1 cellular context compared by ENCODE assay signal in the genomic region with DNA sequence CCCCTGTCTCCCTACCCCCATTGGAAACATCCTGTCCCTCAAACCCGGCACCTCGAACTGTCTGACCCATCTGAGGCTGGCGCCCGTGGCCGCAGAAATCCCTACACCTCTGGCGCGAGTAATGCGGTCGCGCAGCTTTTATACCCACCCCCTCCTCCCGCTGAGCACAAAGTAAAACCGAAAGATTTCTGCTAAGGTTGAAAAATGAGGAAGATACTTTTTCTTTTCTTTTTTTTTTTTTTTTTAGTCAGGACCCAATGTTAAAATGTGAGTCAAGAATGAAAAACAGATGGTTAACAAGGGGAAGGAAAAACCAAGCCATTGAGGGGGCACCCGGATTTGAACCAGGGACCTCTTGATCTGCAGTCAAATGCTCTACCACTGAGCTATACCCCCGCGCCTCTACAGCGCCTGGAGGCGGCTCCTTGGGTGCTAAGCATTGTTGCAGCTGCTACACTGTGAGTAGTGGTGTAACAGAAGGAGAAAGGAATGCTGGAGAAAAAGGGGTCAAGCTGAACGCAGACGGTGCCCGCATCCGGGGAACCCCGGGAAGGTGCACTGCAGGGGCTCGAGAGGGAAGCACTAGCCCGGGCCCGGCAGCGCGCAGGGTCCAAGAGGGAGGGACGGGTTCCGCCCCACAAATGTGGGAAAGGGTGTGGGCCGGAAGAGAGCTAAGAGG.
A peak's percentile ranks its signal among the peaks of the same experiment; 100 is the strongest.
TF ChIP-seq lines count a peak whose summit lies in the region.

No MANE protein-coding gene starts in this region.

TF ChIP-seq in K562, 482 proteins besides CTCF, POLR2A, EP300 and RAD21 (continued from another document and continues in another):
- peak; percentile 64; the same call in 1 of the 2 replicates for TF ChIP-seq TFAP4 (CRISPR knock-in tag; IDR thresholded peaks at IDR 0.05; ENCODE audit: borderline replicate concordance)
- peak; percentile 66; the same call in 1 of the 2 replicates for TF ChIP-seq NFIC (IDR thresholded peaks at IDR 0.05)
- peak; percentile 55; the same call in 1 of the 2 replicates for TF ChIP-seq ZBTB2 (IDR thresholded peaks at IDR 0.05)
- no peak for TF ChIP-seq ZNF311 (CRISPR knock-in tag; IDR thresholded peaks at IDR 0.05)
- TF ChIP-seq SMAD4 (CRISPR knock-in tag; conservative IDR thresholded peaks at IDR 0.05): 0 out of 2 replicates have a peak, but pooled peaks have one; percentile 32
- TF ChIP-seq SOX6 (IDR thresholded peaks at IDR 0.05): peak; percentile 62
- TF ChIP-seq HIVEP1 (CRISPR knock-in tag; IDR thresholded peaks at IDR 0.05): 0 out of 2 replicates have a peak, but pooled peaks have one; percentile 29
- TF ChIP-seq ZNF197 (CRISPR knock-in tag; IDR thresholded peaks at IDR 0.05; ENCODE audit: low read depth): peak; percentile 20
- peak; percentile 10; the same call in 1 of the 2 replicates for TF ChIP-seq NCOR1 (IDR thresholded peaks at IDR 0.05)
- TF ChIP-seq, protein P1, sequence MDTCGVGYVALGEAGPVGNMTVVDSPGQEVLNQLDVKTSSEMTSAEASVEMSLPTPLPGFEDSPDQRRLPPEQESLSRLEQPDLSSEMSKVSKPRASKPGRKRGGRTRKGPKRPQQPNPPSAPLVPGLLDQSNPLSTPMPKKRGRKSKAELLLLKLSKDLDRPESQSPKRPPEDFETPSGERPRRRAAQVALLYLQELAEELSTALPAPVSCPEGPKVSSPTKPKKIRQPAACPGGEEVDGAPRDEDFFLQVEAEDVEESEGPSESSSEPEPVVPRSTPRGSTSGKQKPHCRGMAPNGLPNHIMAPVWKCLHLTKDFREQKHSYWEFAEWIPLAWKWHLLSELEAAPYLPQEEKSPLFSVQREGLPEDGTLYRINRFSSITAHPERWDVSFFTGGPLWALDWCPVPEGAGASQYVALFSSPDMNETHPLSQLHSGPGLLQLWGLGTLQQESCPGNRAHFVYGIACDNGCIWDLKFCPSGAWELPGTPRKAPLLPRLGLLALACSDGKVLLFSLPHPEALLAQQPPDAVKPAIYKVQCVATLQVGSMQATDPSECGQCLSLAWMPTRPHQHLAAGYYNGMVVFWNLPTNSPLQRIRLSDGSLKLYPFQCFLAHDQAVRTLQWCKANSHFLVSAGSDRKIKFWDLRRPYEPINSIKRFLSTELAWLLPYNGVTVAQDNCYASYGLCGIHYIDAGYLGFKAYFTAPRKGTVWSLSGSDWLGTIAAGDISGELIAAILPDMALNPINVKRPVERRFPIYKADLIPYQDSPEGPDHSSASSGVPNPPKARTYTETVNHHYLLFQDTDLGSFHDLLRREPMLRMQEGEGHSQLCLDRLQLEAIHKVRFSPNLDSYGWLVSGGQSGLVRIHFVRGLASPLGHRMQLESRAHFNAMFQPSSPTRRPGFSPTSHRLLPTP (IDR thresholded peaks at IDR 0.05; ENCODE audit: borderline replicate concordance, extremely low read depth, insufficient read length): peak; percentile 95
- TF ChIP-seq, protein P2, sequence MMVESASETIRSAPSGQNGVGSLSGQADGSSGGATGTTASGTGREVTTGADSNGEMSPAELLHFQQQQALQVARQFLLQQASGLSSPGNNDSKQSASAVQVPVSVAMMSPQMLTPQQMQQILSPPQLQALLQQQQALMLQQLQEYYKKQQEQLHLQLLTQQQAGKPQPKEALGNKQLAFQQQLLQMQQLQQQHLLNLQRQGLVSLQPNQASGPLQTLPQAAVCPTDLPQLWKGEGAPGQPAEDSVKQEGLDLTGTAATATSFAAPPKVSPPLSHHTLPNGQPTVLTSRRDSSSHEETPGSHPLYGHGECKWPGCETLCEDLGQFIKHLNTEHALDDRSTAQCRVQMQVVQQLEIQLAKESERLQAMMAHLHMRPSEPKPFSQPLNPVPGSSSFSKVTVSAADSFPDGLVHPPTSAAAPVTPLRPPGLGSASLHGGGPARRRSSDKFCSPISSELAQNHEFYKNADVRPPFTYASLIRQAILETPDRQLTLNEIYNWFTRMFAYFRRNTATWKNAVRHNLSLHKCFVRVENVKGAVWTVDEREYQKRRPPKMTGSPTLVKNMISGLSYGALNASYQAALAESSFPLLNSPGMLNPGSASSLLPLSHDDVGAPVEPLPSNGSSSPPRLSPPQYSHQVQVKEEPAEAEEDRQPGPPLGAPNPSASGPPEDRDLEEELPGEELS (CRISPR knock-in tag; IDR thresholded peaks at IDR 0.05; ENCODE audit: borderline replicate concordance): no peak
- peak; percentile 57 for TF ChIP-seq BRF1 (IDR thresholded peaks at IDR 0.05; ENCODE audit: borderline replicate concordance, extremely low read depth, insufficient read length)
- no peak for TF ChIP-seq CBFA2T3 (IDR thresholded peaks at IDR 0.05)
- TF ChIP-seq FOXK2 (conservative IDR thresholded peaks at IDR 0.05 in 1 of 2, IDR thresholded peaks at IDR 0.05 in 1 of 2; ENCODE audit: low read depth in 2 of 2): peak in 1 of 2 experiments; percentile 28; a peak in 1 of 4 replicates
- TF ChIP-seq SREBF2 (CRISPR knock-in tag; IDR thresholded peaks at IDR 0.05): 0 out of 2 replicates have a peak, but pooled peaks have one; percentile 13
- TF ChIP-seq SMAD2 (IDR thresholded peaks at IDR 0.05; ENCODE audit: low read depth, low read length): no peak
- TF ChIP-seq CEBPG (CRISPR knock-in tag; IDR thresholded peaks at IDR 0.05): peak; percentile 16; the same call in 1 of the 2 replicates
- peak in 1 of 2 experiments; percentile 57; a peak in 2 of 4 replicates for TF ChIP-seq CEBPG (tag; conservative IDR thresholded peaks at IDR 0.05 in 1 of 2, IDR thresholded peaks at IDR 0.05 in 1 of 2)
- TF ChIP-seq CC2D1A (IDR thresholded peaks at IDR 0.05): peak; percentile 88; the same call in 1 of the 2 replicates
- peak; percentile 93 for TF ChIP-seq NBN (IDR thresholded peaks at IDR 0.05; ENCODE audit: low read depth)
- no peak for TF ChIP-seq PHB2 (IDR thresholded peaks at IDR 0.05; ENCODE audit: low read depth)
- TF ChIP-seq BDP1 (IDR thresholded peaks at IDR 0.05; ENCODE audit: insufficient read depth, insufficient read length): peak; percentile 74
- 0 out of 2 replicates have a peak, but pooled peaks have one; percentile 5 for TF ChIP-seq MAX (CRISPR knock-in tag; IDR thresholded peaks at IDR 0.05)
- TF ChIP-seq SMARCA4 (IDR thresholded peaks at IDR 0.05): 0 out of 2 replicates have a peak, but pooled peaks have one; percentile 10
- TF ChIP-seq AFF1 (IDR thresholded peaks at IDR 0.05; ENCODE audit: low read depth in 1 of 2, partially characterized antibody in 2 of 2): peak in 1 of 2 experiments; percentile 65
- TF ChIP-seq LEF1 (IDR thresholded peaks at IDR 0.05): peak; percentile 28; the same call in 1 of the 2 replicates
- TF ChIP-seq, protein P3, sequence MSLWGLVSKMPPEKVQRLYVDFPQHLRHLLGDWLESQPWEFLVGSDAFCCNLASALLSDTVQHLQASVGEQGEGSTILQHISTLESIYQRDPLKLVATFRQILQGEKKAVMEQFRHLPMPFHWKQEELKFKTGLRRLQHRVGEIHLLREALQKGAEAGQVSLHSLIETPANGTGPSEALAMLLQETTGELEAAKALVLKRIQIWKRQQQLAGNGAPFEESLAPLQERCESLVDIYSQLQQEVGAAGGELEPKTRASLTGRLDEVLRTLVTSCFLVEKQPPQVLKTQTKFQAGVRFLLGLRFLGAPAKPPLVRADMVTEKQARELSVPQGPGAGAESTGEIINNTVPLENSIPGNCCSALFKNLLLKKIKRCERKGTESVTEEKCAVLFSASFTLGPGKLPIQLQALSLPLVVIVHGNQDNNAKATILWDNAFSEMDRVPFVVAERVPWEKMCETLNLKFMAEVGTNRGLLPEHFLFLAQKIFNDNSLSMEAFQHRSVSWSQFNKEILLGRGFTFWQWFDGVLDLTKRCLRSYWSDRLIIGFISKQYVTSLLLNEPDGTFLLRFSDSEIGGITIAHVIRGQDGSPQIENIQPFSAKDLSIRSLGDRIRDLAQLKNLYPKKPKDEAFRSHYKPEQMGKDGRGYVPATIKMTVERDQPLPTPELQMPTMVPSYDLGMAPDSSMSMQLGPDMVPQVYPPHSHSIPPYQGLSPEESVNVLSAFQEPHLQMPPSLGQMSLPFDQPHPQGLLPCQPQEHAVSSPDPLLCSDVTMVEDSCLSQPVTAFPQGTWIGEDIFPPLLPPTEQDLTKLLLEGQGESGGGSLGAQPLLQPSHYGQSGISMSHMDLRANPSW (CRISPR knock-in tag; IDR thresholded peaks at IDR 0.05): 0 out of 2 replicates have a peak, but pooled peaks have one; percentile 39
- TF ChIP-seq ZBTB43 (CRISPR knock-in tag; IDR thresholded peaks at IDR 0.05): 0 out of 2 replicates have a peak, but pooled peaks have one; percentile 35
- peak; percentile 99 for TF ChIP-seq TBP (optimal IDR thresholded peaks at IDR 0.05; ENCODE audit: low read depth, low read length)
- TF ChIP-seq GABPB2 (CRISPR knock-in tag; conservative IDR thresholded peaks at IDR 0.05): no peak
- peak; percentile 54 for TF ChIP-seq CXXC5 (CRISPR knock-in tag; IDR thresholded peaks at IDR 0.05)
- peak; percentile 84 for TF ChIP-seq ZBTB8A (IDR thresholded peaks at IDR 0.05; ENCODE audit: partially characterized antibody)
- TF ChIP-seq ATF1 (CRISPR knock-in tag; IDR thresholded peaks at IDR 0.05): no peak
- peak; percentile 55; the same call in 1 of the 2 replicates for TF ChIP-seq ATF1 (tag; IDR thresholded peaks at IDR 0.05)
- peak; percentile 47; the same call in 1 of the 2 replicates for TF ChIP-seq SMARCA5 (IDR thresholded peaks at IDR 0.05)
- no peak for TF ChIP-seq ETV5 (CRISPR knock-in tag; IDR thresholded peaks at IDR 0.05; ENCODE audit: low read depth)
- peak; percentile 24; the same call in 1 of the 2 replicates for TF ChIP-seq CHD2 (IDR thresholded peaks at IDR 0.05; ENCODE audit: low read depth, low read length)
- TF ChIP-seq HMG20B (CRISPR knock-in tag; IDR thresholded peaks at IDR 0.05): no peak
- peak; percentile 62; the same call in 1 of the 2 replicates for TF ChIP-seq ZNF583 (CRISPR knock-in tag; IDR thresholded peaks at IDR 0.05)
- TF ChIP-seq MLLT1 (IDR thresholded peaks at IDR 0.05): peak in 1 of 2 experiments; percentile 41; a peak in 1 of 4 replicates
- no peak for TF ChIP-seq NR1H2 (CRISPR knock-in tag; IDR thresholded peaks at IDR 0.05)
